In the genomic region with DNA sequence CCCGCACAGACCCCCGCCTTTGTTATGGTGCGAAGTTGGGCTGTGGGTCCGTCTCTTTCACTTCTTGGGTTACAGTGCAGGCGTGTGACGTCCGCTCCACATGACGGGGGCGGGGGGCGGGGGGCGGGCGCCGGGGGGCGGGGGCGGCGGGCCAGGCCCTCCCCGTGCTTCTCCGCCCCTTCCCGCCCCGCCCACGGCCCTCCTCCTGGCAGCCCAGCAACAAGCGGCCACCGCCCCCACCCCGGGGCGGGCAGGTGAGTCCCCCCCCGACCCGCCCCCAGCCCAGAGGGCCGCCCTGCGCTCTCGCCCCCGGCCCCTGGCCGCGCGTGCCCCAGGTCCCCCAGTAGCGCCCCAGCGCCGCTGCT, we compare ENCODE assay signal across 8 cellular contexts. TPM values are rescaled to one million over a fixed set of nuclear protein-coding genes. Genes with fewer than 3 reads are reported as not detected.
DNase-seq lines count a peak whose midpoint lies in the region; ATAC-seq and TF ChIP-seq lines count a peak whose summit lies in the region.

No MANE protein-coding gene starts in this region.

- peak; percentile 23 for ATAC-seq in omental fat pad (ENCODE audit: low FRiP score)
- no peak for ATAC-seq in HG03354 (IDR thresholded peaks at IDR 0.05; ENCODE audit: poor library complexity, severe bottlenecking, unreplicated experiment)

- H3K4me3 ChIP-seq in AG09309 (ENCODE audit: control insufficient read depth, low read depth, low read length) = peak overlapping the region; percentile 96
- peak overlapping the region; percentile 60 to 83 for H3K4me3 ChIP-seq in uterus

- H3K9me3 ChIP-seq in uterus = no peaks in the 10 kb centered on the region

- POLR2A ChIA-PET in HEK293T (lab: Yijun Ruan, JAX) = no interaction called here

- no peak for TF ChIP-seq POLR2A in uterus (IDR thresholded peaks at IDR 0.05)

- H3K4me1 ChIP-seq in uterus = peaks cover 0 to 6% of the 10 kb centered on the region in 2 donors

- intact Hi-C loops in uterus (cut with DNase I; ENCODE audit: low total_unique reads) = loop anchor here (5.0 kb wide), 1 partner anchor 196 kb away; no protein-coding TSS in a partner anchor

- peak overlapping the region; percentile 94 to 97 for H3K27ac ChIP-seq in uterus

- H3K27me3 ChIP-seq in uterus = no peaks in the 10 kb centered on the region

- DNase-seq in AG09309 (ENCODE audit: low read depth) = no peak
- peak; percentile 49 for DNase-seq in HEK293T (ENCODE audit: extremely low spot score)
- peak; percentile 67 for DNase-seq in OCI-M1 (lab: John Stamatoyannopoulos, UW)
- DNase-seq in activated naive CD4-positive, alpha-beta T cell treated with anti-CD3 and anti-CD28 coated beads, Interleukin-2, amount 50 U/mL, for 16 hours = peak; percentile 83
- peak; percentile 82 for DNase-seq in glomerular visceral epithelial cell (ENCODE audit: extremely low spot score)
- no peak for DNase-seq in omental fat pad (ENCODE audit: low spot score)
- DNase-seq in uterus = peak; percentile 80 to 84

- H3K36me3 ChIP-seq in uterus = no peaks in the 10 kb centered on the region

- TF ChIP-seq CTCF in AG09309 (IDR thresholded peaks at IDR 0.05; ENCODE audit: control insufficient read depth, insufficient read depth, low read depth, low read length, missing control alignments) = no peak
- no peak for TF ChIP-seq CTCF in omental fat pad (IDR thresholded peaks at IDR 0.05)
- no peak for TF ChIP-seq CTCF in uterus (IDR thresholded peaks at IDR 0.05)

- CTCF ChIA-PET in HEK293T (lab: Yijun Ruan, JAX) = no interaction called here

TF ChIP-seq in HEK293T, 16 proteins besides CTCF, POLR2A, EP300 and RAD21:
- TF ChIP-seq FOXM1 (IDR thresholded peaks at IDR 0.05; ENCODE audit: borderline replicate concordance) (no peak), CTBP1 (IDR thresholded peaks at IDR 0.05; ENCODE audit: borderline replicate concordance) (no peak)
- TF ChIP-seq, protein P1, sequence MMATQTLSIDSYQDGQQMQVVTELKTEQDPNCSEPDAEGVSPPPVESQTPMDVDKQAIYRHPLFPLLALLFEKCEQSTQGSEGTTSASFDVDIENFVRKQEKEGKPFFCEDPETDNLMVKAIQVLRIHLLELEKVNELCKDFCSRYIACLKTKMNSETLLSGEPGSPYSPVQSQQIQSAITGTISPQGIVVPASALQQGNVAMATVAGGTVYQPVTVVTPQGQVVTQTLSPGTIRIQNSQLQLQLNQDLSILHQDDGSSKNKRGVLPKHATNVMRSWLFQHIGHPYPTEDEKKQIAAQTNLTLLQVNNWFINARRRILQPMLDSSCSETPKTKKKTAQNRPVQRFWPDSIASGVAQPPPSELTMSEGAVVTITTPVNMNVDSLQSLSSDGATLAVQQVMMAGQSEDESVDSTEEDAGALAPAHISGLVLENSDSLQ (IDR thresholded peaks at IDR 0.05) = no peak

RNA-seq across cellular contexts. Expression of a gene that starts 3.6 kb away (rescaled TPM):
- total RNA-seq in omental fat pad = 10 to 100 TPM; 11.2 to 27.7 (median 16.6) TPM
- total RNA-seq in uterus = 100 to 1,000 TPM in 1 of 4 donors, 10 to 100 TPM in 3; 29.4 to 177 (median 65.7) TPM

Comparison
In these comparisons a context has a peak if more than half of its experiments do, and no peak if none do; other contexts are left out.
1. DNase-seq: peak in HEK293T (single experiment), OCI-M1 (single experiment), activated naive CD4-positive, alpha-beta T cell treated with anti-CD3 and anti-CD28 coated beads, Interleukin-2, amount 50 U/mL, for 16 hours (single experiment), glomerular visceral epithelial cell (single experiment) and uterus (2 of 2); none in AG09309 (single experiment) and omental fat pad (single experiment).